ENCODE assay signal across 8 cellular contexts in genomic region chr7:141558544-141559183, GRCh38. TPM values are rescaled to one million over a fixed set of nuclear protein-coding genes. Genes with fewer than 3 reads are reported as not detected.
A peak's percentile ranks its signal among the peaks of the same experiment; 100 is the strongest.
DNase-seq lines count a peak whose midpoint lies in the region; ATAC-seq, FAIRE-seq and TF ChIP-seq lines count a peak whose summit lies in the region.

No MANE protein-coding gene starts in this region.

- no peaks in the 10 kb centered on the region for H3K27me3 ChIP-seq in fibroblast of lung (ENCODE audit: control insufficient read depth, insufficient read depth, low read length)

- no peak for TF ChIP-seq CTCF in fibroblast of lung (conservative IDR thresholded peaks at IDR 0.05 in 1 of 2, IDR thresholded peaks at IDR 0.05 in 1 of 2; ENCODE audit: low read depth in 1 of 2, low read length in 2 of 2)
- TF ChIP-seq CTCF in OCI-LY7 (conservative IDR thresholded peaks at IDR 0.05; ENCODE audit: low read length), result no peak

- H2AFZ ChIP-seq in fibroblast of lung (ENCODE audit: low read length), result no peak overlapping the region
- H2AFZ ChIP-seq in OCI-LY7 (ENCODE audit: low read length), result no peak overlapping the region

- H3K27ac ChIP-seq in fibroblast of lung (ENCODE audit: insufficient read depth, low read length) (no peak overlapping the region), OCI-LY7 (ENCODE audit: low read depth, low read length, poor library complexity, severe bottlenecking) (no peak overlapping the region)

- H3K4me3 ChIP-seq in fibroblast of lung (replicated peaks in 1 of 4; ENCODE audit: control extremely low read depth in 1 of 4, insufficient read depth in 1 of 4, low read depth in 3 of 4, low read length in 4 of 4), result no peak overlapping the region
- no peak overlapping the region for H3K4me3 ChIP-seq in OCI-LY7 (ENCODE audit: low read depth, low read length, poor library complexity, severe bottlenecking)

- H3K9me3 ChIP-seq in fibroblast of lung (ENCODE audit: control insufficient read depth, insufficient read depth, low read depth, low read length) (no peaks in the 10 kb centered on the region), OCI-LY7 (ENCODE audit: low read length) (peaks cover 9% of the 10 kb centered on the region)

- no peak overlapping the region for H3K9ac ChIP-seq in fibroblast of lung (ENCODE audit: insufficient read depth, low read length)

- no peaks in the 10 kb centered on the region for H4K20me1 ChIP-seq in fibroblast of lung (ENCODE audit: control insufficient read depth, extremely low read depth, insufficient read depth, low read length)
- H4K20me1 ChIP-seq in OCI-LY7 (ENCODE audit: insufficient read depth, low read length), result no peaks in the 10 kb centered on the region

- CTCF ChIA-PET in OCI-LY7 (lab: Charles Lee; ENCODE audit: unreplicated experiment), result no interaction called here

- intact Hi-C loops in OCI-LY7 (cut with micrococcal nuclease; ENCODE audit: unreplicated experiment), result no loop called here

- POLR2A ChIA-PET in OCI-LY7 (lab: Charles Lee), result no interaction called here

- H3K79me2 ChIP-seq in fibroblast of lung (ENCODE audit: control insufficient read depth, insufficient read depth, low read length) (peaks cover 2% of the 10 kb centered on the region), OCI-LY7 (ENCODE audit: insufficient read depth, low read depth, low read length) (peaks cover 9% of the 10 kb centered on the region; the same call in 1 of the 2 replicates)

- H3K36me3 ChIP-seq in fibroblast of lung (ENCODE audit: control insufficient read depth, insufficient read depth, low read length), result no peaks in the 10 kb centered on the region
- peaks cover 67% of the 10 kb centered on the region for H3K36me3 ChIP-seq in OCI-LY7 (ENCODE audit: insufficient read depth, low read length)

- FAIRE-seq in RCC 7860 (lab: Jason Lieb, UNC), result no peak

- peak; percentile 83 for ATAC-seq in HG02852 (IDR thresholded peaks at IDR 0.05; ENCODE audit: unreplicated experiment)

- H3K4me1 ChIP-seq in fibroblast of lung (ENCODE audit: control insufficient read depth, extremely low read depth, insufficient read depth, low read length) (no peaks in the 10 kb centered on the region), OCI-LY7 (ENCODE audit: insufficient read depth, low read length, poor library complexity, severe bottlenecking) (no peaks in the 10 kb centered on the region)

- peak; percentile 14 for DNase-seq in activated CD4-positive, alpha-beta T cell treated with anti-CD3 and anti-CD28 coated beads for 48 hours
- no peak for DNase-seq in activated CD4-positive, alpha-beta T cell treated with anti-CD3 and anti-CD28 coated beads, Interleukin-2, amount 50 U/mL, for 1 hour
- DNase-seq in NCI-H2196 (lab: John Stamatoyannopoulos, UW; ENCODE audit: unreplicated experiment) (peak; percentile 86), fibroblast of lung (ENCODE audit: low read depth in 2 of 2) (peak; percentile 61 to 77), RCC 7860 (ENCODE audit: low spot score) (no peak), medulla oblongata (ENCODE audit: extremely low spot score) (no peak), OCI-LY7 (ENCODE audit: low spot score) (no peak)

- no TSS peak for BruUV-seq in OCI-LY7 (replicated peaks; lab: Mats Ljungman, UMichigan)

- H3K4me2 ChIP-seq in fibroblast of lung (ENCODE audit: extremely low read depth, insufficient read depth, low read length) (no peak overlapping the region), OCI-LY7 (ENCODE audit: low read length) (no peak overlapping the region)

- H3K9me2 ChIP-seq in OCI-LY7 (ENCODE audit: insufficient read depth, low read length), result no peaks in the 10 kb centered on the region

RNA-seq across cellular contexts. Expression of gene AGK, which starts 7.5 kb away (rescaled TPM):
- total RNA-seq in fibroblast of lung (17.2 and 20.8 TPM in 2 replicates), OCI-LY7 (2022) (33.6 and 40.5 TPM in 2 replicates)
- 38.7 and 42.5 TPM in 2 replicates for polyA plus RNA-seq in fibroblast of lung
- 18.1 and 18.9 TPM in 2 replicates for polyA plus RNA-seq in fibroblast of lung (2012)
- 13.7 and 16.3 TPM in 2 replicates for polyA minus RNA-seq in fibroblast of lung (ENCODE audit: low replicate concordance)
- total RNA-seq in OCI-LY7 (2014; rRNA removed; shearing (Covaris generic)), result 26.5 and 31.2 TPM in 2 replicates

Comparison
In these comparisons a context has a peak if more than half of its experiments do, and no peak if none do; other contexts are left out.
1. DNase-seq: peak in activated CD4-positive, alpha-beta T cell treated with anti-CD3 and anti-CD28 coated beads for 48 hours (single experiment), NCI-H2196 (single experiment) and fibroblast of lung (2 of 2); none in activated CD4-positive, alpha-beta T cell treated with anti-CD3 and anti-CD28 coated beads, Interleukin-2, amount 50 U/mL, for 1 hour (single experiment), RCC 7860 (single experiment), medulla oblongata (single experiment) and OCI-LY7 (single experiment).